Comparison of ENCODE assay signal across 1 cellular context in the genomic region with DNA sequence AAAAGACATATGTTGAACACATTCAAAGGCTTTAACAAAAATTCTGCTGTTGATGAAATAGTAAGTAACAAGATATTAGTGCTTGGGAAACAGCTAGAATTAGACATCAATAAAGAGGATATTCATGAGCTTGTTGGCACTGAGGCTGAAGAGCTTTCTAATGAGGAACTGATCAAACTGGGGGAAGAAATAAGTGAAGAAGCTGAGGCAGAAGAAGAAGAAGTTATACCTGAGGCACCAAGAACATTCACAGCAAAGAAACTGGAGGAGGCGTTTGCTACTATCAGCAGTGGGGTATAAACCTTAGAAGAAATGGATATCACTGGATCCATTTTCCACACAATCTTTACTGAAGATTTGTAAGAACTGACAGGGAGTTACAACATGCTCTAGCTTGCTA.
TF ChIP-seq lines count a peak whose summit lies in the region.

No MANE protein-coding gene starts in this region.

TF ChIP-seq in GM12878, 131 proteins besides CTCF, POLR2A, EP300 and RAD21 (continued from another document):
- TF ChIP-seq, protein P1, sequence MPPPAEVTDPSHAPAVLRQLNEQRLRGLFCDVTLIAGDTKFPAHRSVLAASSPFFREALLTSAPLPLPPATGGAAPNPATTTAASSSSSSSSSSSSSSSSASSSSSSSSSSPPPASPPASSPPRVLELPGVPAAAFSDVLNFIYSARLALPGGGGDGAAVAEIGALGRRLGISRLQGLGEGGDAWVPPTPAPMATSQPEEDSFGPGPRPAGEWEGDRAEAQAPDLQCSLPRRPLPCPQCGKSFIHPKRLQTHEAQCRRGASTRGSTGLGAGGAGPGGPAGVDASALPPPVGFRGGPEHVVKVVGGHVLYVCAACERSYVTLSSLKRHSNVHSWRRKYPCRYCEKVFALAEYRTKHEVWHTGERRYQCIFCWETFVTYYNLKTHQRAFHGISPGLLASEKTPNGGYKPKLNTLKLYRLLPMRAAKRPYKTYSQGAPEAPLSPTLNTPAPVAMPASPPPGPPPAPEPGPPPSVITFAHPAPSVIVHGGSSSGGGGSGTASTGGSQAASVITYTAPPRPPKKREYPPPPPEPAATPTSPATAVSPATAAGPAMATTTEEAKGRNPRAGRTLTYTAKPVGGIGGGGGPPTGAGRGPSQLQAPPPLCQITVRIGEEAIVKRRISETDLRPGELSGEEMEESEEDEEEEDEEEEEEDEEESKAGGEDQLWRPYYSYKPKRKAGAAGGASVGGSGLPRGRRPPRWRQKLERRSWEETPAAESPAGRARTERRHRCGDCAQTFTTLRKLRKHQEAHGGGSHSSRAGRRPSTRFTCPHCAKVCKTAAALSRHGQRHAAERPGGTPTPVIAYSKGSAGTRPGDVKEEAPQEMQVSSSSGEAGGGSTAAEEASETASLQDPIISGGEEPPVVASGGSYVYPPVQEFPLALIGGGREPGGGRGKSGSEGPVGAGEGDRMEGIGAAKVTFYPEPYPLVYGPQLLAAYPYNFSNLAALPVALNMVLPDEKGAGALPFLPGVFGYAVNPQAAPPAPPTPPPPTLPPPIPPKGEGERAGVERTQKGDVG (CRISPR knock-in tag; IDR thresholded peaks at IDR 0.05) = no peak
- TF ChIP-seq CREM (IDR thresholded peaks at IDR 0.05; ENCODE audit: low read depth) = no peak
- TF ChIP-seq ZBED1 (IDR thresholded peaks at IDR 0.05; ENCODE audit: borderline replicate concordance) = no peak
- no peak for TF ChIP-seq SIN3A (IDR thresholded peaks at IDR 0.05; ENCODE audit: low read depth, low read length)
- no peak for TF ChIP-seq IRF4 (IDR thresholded peaks at IDR 0.05; ENCODE audit: low read depth, low read length)
